ENCODE assay signal across 1 cellular context in the genomic region with DNA sequence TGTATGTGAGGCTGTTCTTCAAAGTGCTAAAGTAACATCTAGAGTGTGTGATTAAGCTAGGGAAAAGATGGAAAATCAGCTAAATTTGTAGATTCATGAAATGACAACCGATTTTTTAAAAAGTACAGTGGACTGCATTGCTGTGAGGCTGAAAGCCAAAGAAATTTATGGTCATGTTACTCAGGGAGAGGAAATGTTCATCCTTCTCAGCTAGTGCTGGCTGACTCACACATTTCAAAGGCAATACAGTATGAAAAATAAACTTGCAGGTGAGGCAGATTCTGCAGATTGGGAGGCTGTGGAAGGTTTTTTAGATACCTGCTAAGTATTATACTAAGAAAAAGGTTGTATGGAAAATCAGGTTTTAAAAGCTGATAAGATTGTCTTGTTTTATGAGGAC.
TF ChIP-seq lines count a peak whose summit lies in the region.

No MANE protein-coding gene starts in this region.

TF ChIP-seq in SK-N-SH, 30 proteins besides CTCF, POLR2A, EP300 and RAD21 (continued from another document):
- TF ChIP-seq, protein P1, sequence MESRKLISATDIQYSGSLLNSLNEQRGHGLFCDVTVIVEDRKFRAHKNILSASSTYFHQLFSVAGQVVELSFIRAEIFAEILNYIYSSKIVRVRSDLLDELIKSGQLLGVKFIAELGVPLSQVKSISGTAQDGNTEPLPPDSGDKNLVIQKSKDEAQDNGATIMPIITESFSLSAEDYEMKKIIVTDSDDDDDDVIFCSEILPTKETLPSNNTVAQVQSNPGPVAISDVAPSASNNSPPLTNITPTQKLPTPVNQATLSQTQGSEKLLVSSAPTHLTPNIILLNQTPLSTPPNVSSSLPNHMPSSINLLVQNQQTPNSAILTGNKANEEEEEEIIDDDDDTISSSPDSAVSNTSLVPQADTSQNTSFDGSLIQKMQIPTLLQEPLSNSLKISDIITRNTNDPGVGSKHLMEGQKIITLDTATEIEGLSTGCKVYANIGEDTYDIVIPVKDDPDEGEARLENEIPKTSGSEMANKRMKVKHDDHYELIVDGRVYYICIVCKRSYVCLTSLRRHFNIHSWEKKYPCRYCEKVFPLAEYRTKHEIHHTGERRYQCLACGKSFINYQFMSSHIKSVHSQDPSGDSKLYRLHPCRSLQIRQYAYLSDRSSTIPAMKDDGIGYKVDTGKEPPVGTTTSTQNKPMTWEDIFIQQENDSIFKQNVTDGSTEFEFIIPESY (IDR thresholded peaks at IDR 0.05; ENCODE audit: borderline replicate concordance, low read depth) = no peak
- TF ChIP-seq JUND (IDR thresholded peaks at IDR 0.05) = no peak
- TF ChIP-seq EZH2phosphoT487 (IDR thresholded peaks at IDR 0.05; ENCODE audit: borderline replicate concordance, low read depth) = no peak
- no peak for TF ChIP-seq CHD2 (IDR thresholded peaks at IDR 0.05; ENCODE audit: low read length, partially characterized antibody)
- TF ChIP-seq TEAD4 (IDR thresholded peaks at IDR 0.05; ENCODE audit: borderline replicate concordance, insufficient read depth) = no peak
- no peak for TF ChIP-seq ELF1 (IDR thresholded peaks at IDR 0.05)
- TF ChIP-seq FOSL2 (IDR thresholded peaks at IDR 0.05; ENCODE audit: borderline replicate concordance, low read depth) = no peak
- no peak for TF ChIP-seq MEF2A (IDR thresholded peaks at IDR 0.05; ENCODE audit: borderline replicate concordance, low read depth)
- TF ChIP-seq, protein P2, sequence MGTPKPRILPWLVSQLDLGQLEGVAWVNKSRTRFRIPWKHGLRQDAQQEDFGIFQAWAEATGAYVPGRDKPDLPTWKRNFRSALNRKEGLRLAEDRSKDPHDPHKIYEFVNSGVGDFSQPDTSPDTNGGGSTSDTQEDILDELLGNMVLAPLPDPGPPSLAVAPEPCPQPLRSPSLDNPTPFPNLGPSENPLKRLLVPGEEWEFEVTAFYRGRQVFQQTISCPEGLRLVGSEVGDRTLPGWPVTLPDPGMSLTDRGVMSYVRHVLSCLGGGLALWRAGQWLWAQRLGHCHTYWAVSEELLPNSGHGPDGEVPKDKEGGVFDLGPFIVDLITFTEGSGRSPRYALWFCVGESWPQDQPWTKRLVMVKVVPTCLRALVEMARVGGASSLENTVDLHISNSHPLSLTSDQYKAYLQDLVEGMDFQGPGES (IDR thresholded peaks at IDR 0.05; ENCODE audit: low read depth, low read length) = no peak
- TF ChIP-seq GABPA (IDR thresholded peaks at IDR 0.05; ENCODE audit: low read depth) = no peak
- no peak for TF ChIP-seq NFIC (IDR thresholded peaks at IDR 0.05; ENCODE audit: borderline replicate concordance)
- TF ChIP-seq, protein P3, sequence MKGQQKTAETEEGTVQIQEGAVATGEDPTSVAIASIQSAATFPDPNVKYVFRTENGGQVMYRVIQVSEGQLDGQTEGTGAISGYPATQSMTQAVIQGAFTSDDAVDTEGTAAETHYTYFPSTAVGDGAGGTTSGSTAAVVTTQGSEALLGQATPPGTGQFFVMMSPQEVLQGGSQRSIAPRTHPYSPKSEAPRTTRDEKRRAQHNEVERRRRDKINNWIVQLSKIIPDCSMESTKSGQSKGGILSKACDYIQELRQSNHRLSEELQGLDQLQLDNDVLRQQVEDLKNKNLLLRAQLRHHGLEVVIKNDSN (IDR thresholded peaks at IDR 0.05; ENCODE audit: borderline replicate concordance, low read depth) = no peak
- no peak for TF ChIP-seq SIN3A (IDR thresholded peaks at IDR 0.05; ENCODE audit: borderline replicate concordance, low read depth, low read length)
